Comparison of ENCODE assay signal across 11 cellular contexts in the genomic region with DNA sequence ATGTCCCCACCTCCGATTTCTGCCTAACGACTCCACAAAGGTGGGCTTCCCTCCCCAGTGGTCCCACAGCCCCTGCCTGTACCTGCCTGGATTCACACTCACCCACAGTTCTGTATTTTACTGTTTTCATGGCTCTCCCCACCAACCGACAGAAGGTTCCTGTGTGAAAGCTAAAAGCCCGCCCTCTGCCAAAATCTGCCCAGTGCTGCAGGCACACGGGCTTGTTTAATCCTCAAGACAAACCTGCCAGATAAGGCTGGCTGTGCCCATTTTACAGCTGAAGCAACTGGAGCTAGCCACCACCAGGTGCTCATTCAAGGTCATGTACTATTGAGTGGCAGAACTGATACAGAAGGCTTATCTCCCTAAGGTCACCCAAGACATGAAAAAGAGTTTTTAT.
DNase-seq lines count a peak whose midpoint lies in the region; ATAC-seq and TF ChIP-seq lines count a peak whose summit lies in the region.
"Had no signal": no experiment of that assay in that cellular context is flagged by ENCODE, and none has a peak within 500 bp of the region (broad histone marks: within the 10 kb centered on the region; RNA-seq: fewer than 3 reads in every experiment).

No MANE protein-coding gene starts in this region.

- peaks cover 3% of the 10 kb centered on the region for H3K27me3 Mint-ChIP-seq in IgD-negative memory B cell
- H3K27me3 Mint-ChIP-seq in activated CD4-positive, alpha-beta memory T cell treated with anti-CD3 and anti-CD28 coated beads for 36 hours, result no peaks in the 10 kb centered on the region

- intact Hi-C loops in activated CD4-positive, alpha-beta memory T cell treated with anti-CD3 and anti-CD28 coated beads for 36 hours (cut with micrococcal nuclease), result loop anchor here (5.0 to 10.0 kb wide), 2 partner anchors 93 to 289 kb away; no protein-coding TSS in a partner anchor

- no peaks in the 10 kb centered on the region for H3K36me3 Mint-ChIP-seq in IgD-negative memory B cell
- H3K36me3 Mint-ChIP-seq in activated CD4-positive, alpha-beta memory T cell treated with anti-CD3 and anti-CD28 coated beads for 36 hours, result peaks cover 2% of the 10 kb centered on the region

- no peaks in the 10 kb centered on the region for H3K9me3 Mint-ChIP-seq in IgD-negative memory B cell
- no peaks in the 10 kb centered on the region for H3K9me3 Mint-ChIP-seq in activated CD4-positive, alpha-beta memory T cell treated with anti-CD3 and anti-CD28 coated beads for 36 hours
- H3K9me3 Mint-ChIP-seq: neural crest cell had no signal

- DNase-seq in DND-41, result peak; percentile 40
- peak; percentile 60 for DNase-seq in activated CD4-positive, alpha-beta memory T cell treated with anti-CD3 and anti-CD28 coated beads for 36 hours
- no peak for DNase-seq in NCI-H1105 treated with DMSO at 0.1 percent for 48 hours (lab: John Stamatoyannopoulos, UW)
- no peak for DNase-seq in GM19238 (ENCODE audit: insufficient read length, low spot score)
- DNase-seq: NCI-H1092 treated with DMSO at 0.1 percent for 48 hours had no signal

- peaks cover 100% of the 10 kb centered on the region for H3K79me2 ChIP-seq in DND-41 (ENCODE audit: insufficient read depth, low read length)

- no peak overlapping the region for H3K9ac ChIP-seq in DND-41 (ENCODE audit: low read depth, low read length)

- H3K4me3 ChIP-seq in DND-41 (ENCODE audit: low read depth in 1 of 2, low read length in 2 of 2) (no peak overlapping the region), esophagus (ENCODE audit: low read depth in 1 of 2, low read length in 2 of 2) (peak overlapping the region in 1 of 2 donors; percentile 22)
- H3K4me3 ChIP-seq: smooth muscle cell had no signal

- no peak overlapping the region for H3K4me2 ChIP-seq in DND-41 (ENCODE audit: insufficient read depth, low read length)
- H3K4me2 ChIP-seq: smooth muscle cell had no signal

- CTCF ChIA-PET in activated CD4-positive, alpha-beta memory T cell treated with anti-CD3 and anti-CD28 coated beads for 36 hours (lab: Charles Lee), result interaction anchor here (0.6 to 2.2 kb wide), 3 partner anchors 19 to 230 kb away, joined by 3 to 5 read pairs (median 3); no protein-coding TSS in a partner anchor

- H3K27ac Mint-ChIP-seq in IgD-negative memory B cell, result peak overlapping the region in 2 of 3 donors; percentile 23 to 84
- peak overlapping the region; percentile 59 for H3K27ac Mint-ChIP-seq in activated CD4-positive, alpha-beta memory T cell treated with anti-CD3 and anti-CD28 coated beads for 36 hours

- H3K36me3 ChIP-seq in DND-41 (ENCODE audit: insufficient read depth, low read length), result peaks cover 46% of the 10 kb centered on the region
- H3K36me3 ChIP-seq in esophagus (ENCODE audit: control insufficient read depth in 2 of 2, insufficient read depth in 2 of 2, low read length in 1 of 2), result no peaks in the 10 kb centered on the region

- H3K4me1 ChIP-seq in DND-41 (ENCODE audit: insufficient read depth, low read length), result peaks cover 61% of the 10 kb centered on the region
- H3K4me1 ChIP-seq in esophagus (ENCODE audit: control insufficient read depth in 2 of 2, insufficient read depth in 2 of 2, low read length in 1 of 2), result peaks cover 0 to 14% of the 10 kb centered on the region in 2 donors

- POLR2A ChIA-PET in activated CD4-positive, alpha-beta memory T cell treated with anti-CD3 and anti-CD28 coated beads for 36 hours (lab: Charles Lee), result interaction anchor here (0.6 to 1.0 kb wide), 2 partner anchors 62 to 71 kb away, joined by 3 read pairs; no protein-coding TSS in a partner anchor

- no peak overlapping the region for H2AFZ ChIP-seq in DND-41 (ENCODE audit: low read depth, low read length)

- H3K4me3 Mint-ChIP-seq in IgD-negative memory B cell, result peak overlapping the region in 3 of 4 donors; percentile 31 to 81 (median 39)
- H3K4me3 Mint-ChIP-seq in activated CD4-positive, alpha-beta memory T cell treated with anti-CD3 and anti-CD28 coated beads for 36 hours, result peak overlapping the region; percentile 15
- H3K4me3 Mint-ChIP-seq: neural crest cell had no signal

- WGBS in esophagus, 2 donors, result 40 to 46% methylated on average over 5 of the region's 5 CpGs

- H4K20me1 ChIP-seq in DND-41 (ENCODE audit: insufficient read depth, low read length), result peaks cover 90% of the 10 kb centered on the region

- H3K9me3 ChIP-seq in DND-41 (ENCODE audit: insufficient read depth, low read length, severe bottlenecking) (no peaks in the 10 kb centered on the region), esophagus (ENCODE audit: control insufficient read depth in 2 of 2, insufficient read depth in 1 of 2, low read depth in 1 of 2, low read length in 1 of 2) (no peaks in the 10 kb centered on the region)

- H3K27ac ChIP-seq in DND-41 (ENCODE audit: low read length) (peak overlapping the region; percentile 51; the same call in 1 of the 2 replicates), esophagus (ENCODE audit: low read depth in 2 of 2, low read length in 1 of 2) (peak overlapping the region; percentile 92 to 94)

- ATAC-seq in DND-41 (ENCODE audit: insufficient read depth, low read depth) (peak; percentile 48; the same call in 2 of the 3 replicates), GM21381 (IDR thresholded peaks at IDR 0.05; ENCODE audit: unreplicated experiment) (no peak)
- ATAC-seq: SK-N-SH treated with all-trans-retinoic acid at 6 μM for 48 hours had no signal

- H3K4me1 Mint-ChIP-seq in IgD-negative memory B cell, result peaks cover 60 to 73% (median 61%) of the 10 kb centered on the region in 3 donors
- H3K4me1 Mint-ChIP-seq in activated CD4-positive, alpha-beta memory T cell treated with anti-CD3 and anti-CD28 coated beads for 36 hours (ENCODE audit: low read depth), result peaks cover 91% of the 10 kb centered on the region
- H3K4me1 Mint-ChIP-seq: neural crest cell had no signal

- TF ChIP-seq CTCF in DND-41 (IDR thresholded peaks at IDR 0.05; ENCODE audit: borderline replicate concordance, extremely low read depth, low read length, poor library complexity, severe bottlenecking), result no peak

- H3K27me3 ChIP-seq in DND-41 (ENCODE audit: insufficient read depth, low read length, poor library complexity), result no peaks in the 10 kb centered on the region
- no peaks in the 10 kb centered on the region for H3K27me3 ChIP-seq in esophagus (ENCODE audit: control insufficient read depth in 1 of 2, insufficient read depth in 2 of 2, low read length in 2 of 2)

Comparison
In these comparisons a context has a peak if more than half of its experiments do, and no peak if none do; other contexts are left out.
1. DNase-seq: peak in DND-41 (single experiment) and activated CD4-positive, alpha-beta memory T cell treated with anti-CD3 and anti-CD28 coated beads for 36 hours (single experiment); none in NCI-H1105 treated with DMSO at 0.1 percent for 48 hours (single experiment) and GM19238 (single experiment).